ENCODE assay signal across 8 cellular contexts in the genomic region with DNA sequence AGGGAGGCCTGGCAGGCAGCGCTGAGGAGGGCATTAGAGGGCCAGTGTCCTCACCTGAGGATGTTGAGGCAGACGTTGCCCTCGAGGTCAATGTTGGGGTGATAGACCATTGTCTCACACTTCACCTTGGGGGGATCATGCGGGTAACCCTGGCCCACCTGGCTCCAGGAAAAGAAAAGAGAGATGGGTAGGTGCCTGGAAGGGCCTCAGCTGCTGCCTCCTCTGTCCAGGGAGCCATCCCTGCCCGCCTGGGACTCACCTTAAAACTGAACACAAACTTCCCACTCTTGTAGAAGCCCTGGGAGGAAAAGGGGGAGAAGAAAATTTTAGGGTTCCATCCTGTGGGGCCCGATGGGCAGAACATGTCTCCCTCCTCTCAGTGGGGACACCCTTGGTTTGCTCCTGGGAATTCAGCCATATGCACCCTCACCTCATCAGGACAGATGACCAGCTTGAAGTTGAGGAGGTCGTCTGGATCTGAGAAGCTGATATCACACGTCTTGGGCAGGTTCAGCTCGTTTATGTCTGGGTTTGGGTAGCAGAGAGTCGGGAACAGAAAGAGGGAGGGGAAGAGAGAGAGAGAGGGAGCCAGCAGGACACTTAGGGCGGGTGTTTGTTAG. TPM values are rescaled to one million over a fixed set of nuclear protein-coding genes. Genes with fewer than 3 reads are reported as not detected.
DNase-seq lines count a peak whose midpoint lies in the region; ATAC-seq and TF ChIP-seq lines count a peak whose summit lies in the region.

No MANE protein-coding gene starts in this region.

- peaks cover 60% of the 10 kb centered on the region for H3K79me2 ChIP-seq in HCT116 (ENCODE audit: insufficient read depth, low read length)
- peaks cover 47% of the 10 kb centered on the region for H3K79me2 ChIP-seq in smooth muscle cell (ENCODE audit: low read depth)

- H3K4me3 ChIP-seq in HCT116 (replicated peaks in 1 of 2; ENCODE audit: low read depth in 1 of 2, low read length in 2 of 2) (peak overlapping the region; percentile 74 to 99), gastroesophageal sphincter (peak overlapping the region in 1 of 2 donors; percentile 91), smooth muscle cell (peak overlapping the region; percentile 62)

- peaks cover 27% of the 10 kb centered on the region for H3F3A ChIP-seq in smooth muscle cell (ENCODE audit: low read depth)

- no peaks in the 10 kb centered on the region for H3K9me3 ChIP-seq in HCT116 (ENCODE audit: control insufficient read depth in 1 of 2, insufficient read depth in 1 of 2, low read depth in 1 of 2, low read length in 2 of 2)
- no peaks in the 10 kb centered on the region for H3K9me3 ChIP-seq in gastroesophageal sphincter
- H3K9me3 ChIP-seq in smooth muscle cell (replicated peaks; ENCODE audit: low read depth): no peaks in the 10 kb centered on the region

- POLR2A ChIA-PET in HCT116 (lab: Charles Lee): no interaction called here
- POLR2A ChIA-PET in activated CD4-positive, alpha-beta memory T cell treated with anti-CD3 and anti-CD28 coated beads for 36 hours (lab: Charles Lee): no interaction called here

- WGBS in gastroesophageal sphincter (ENCODE audit: low coverage in 1 of 2), 2 donors: 69 to 77% methylated on average over 6 to 7 of the region's 11 CpGs
- WGBS in smooth muscle cell (ENCODE audit: low lambda C conversion rate): 86% methylated on average over 11 of the region's 11 CpGs

- H2AFZ ChIP-seq in HCT116 (ENCODE audit: low read depth, low read length, poor library complexity, severe bottlenecking) (no peak overlapping the region), smooth muscle cell (ENCODE audit: low read depth) (no peak overlapping the region)

- peak overlapping the region; percentile 99 for H3K4me3 Mint-ChIP-seq in activated CD4-positive, alpha-beta memory T cell treated with anti-CD3 and anti-CD28 coated beads for 36 hours

- TF ChIP-seq RAD21 in HCT116 (IDR thresholded peaks at IDR 0.05; ENCODE audit: low read depth): no peak

- TF ChIP-seq EP300 in gastroesophageal sphincter (IDR thresholded peaks at IDR 0.05): no peak

- H3K27me3 ChIP-seq in HCT116 (ENCODE audit: insufficient read depth, low read length) (no peaks in the 10 kb centered on the region), gastroesophageal sphincter (no peaks in the 10 kb centered on the region), smooth muscle cell (ENCODE audit: low read depth) (no peaks in the 10 kb centered on the region)

- H3K4me1 ChIP-seq in HCT116 (ENCODE audit: control insufficient read depth in 1 of 2, insufficient read depth in 2 of 2, low read length in 2 of 2): peaks cover 26 to 52% of the 10 kb centered on the region in 2 experiments
- H3K4me1 ChIP-seq in gastroesophageal sphincter: peaks cover 12 to 76% (median 46%) of the 10 kb centered on the region in 3 donors
- peaks cover 25% of the 10 kb centered on the region for H3K4me1 ChIP-seq in smooth muscle cell (ENCODE audit: low read depth)

- H3K36me3 ChIP-seq in HCT116 (ENCODE audit: control insufficient read depth in 1 of 2, insufficient read depth in 2 of 2, low read length in 2 of 2) (peaks cover 11 to 20% of the 10 kb centered on the region in 2 experiments; a peak in 2 of 4 replicates), gastroesophageal sphincter (peaks cover 0 to 36% of the 10 kb centered on the region in 2 donors), smooth muscle cell (ENCODE audit: low read depth) (no peaks in the 10 kb centered on the region)

- no peak for TF ChIP-seq CTCF in HCT116 (IDR thresholded peaks at IDR 0.05 in 2 of 3, conservative IDR thresholded peaks at IDR 0.05 in 1 of 3; ENCODE audit: borderline replicate concordance in 1 of 3, insufficient read depth in 1 of 3, low read depth in 2 of 3, low read length in 2 of 3)
- no peak for TF ChIP-seq CTCF in gastroesophageal sphincter (IDR thresholded peaks at IDR 0.05)
- TF ChIP-seq CTCF in smooth muscle cell (IDR thresholded peaks at IDR 0.05; ENCODE audit: borderline replicate concordance, insufficient read depth, poor library complexity, severe bottlenecking): no peak
- TF ChIP-seq CTCF in GM13977 (IDR thresholded peaks at IDR 0.05; ENCODE audit: extremely low read depth, insufficient read depth, missing control alignments): no peak

- H3K9ac ChIP-seq in HCT116 (ENCODE audit: low read length) (peak overlapping the region; percentile 94), smooth muscle cell (ENCODE audit: low read depth) (peak overlapping the region; percentile 96)

- TF ChIP-seq POLR2A in HCT116 (IDR thresholded peaks at IDR 0.05; ENCODE audit: borderline replicate concordance, extremely low read depth, insufficient read depth, insufficient read length) (no peak), gastroesophageal sphincter (IDR thresholded peaks at IDR 0.05) (no peak)

- intact Hi-C loops in HCT116 (cut with micrococcal nuclease) (no loop called here), sciatic nerve (cut with DNase I) (no loop called here)
- intact Hi-C loops in activated CD4-positive, alpha-beta memory T cell treated with anti-CD3 and anti-CD28 coated beads for 36 hours (cut with micrococcal nuclease): no loop called here

- no peaks in the 10 kb centered on the region for H3K27me3 Mint-ChIP-seq in activated CD4-positive, alpha-beta memory T cell treated with anti-CD3 and anti-CD28 coated beads for 36 hours

- no TSS peak for BruUV-seq in HCT116 (replicated peaks; lab: Mats Ljungman, UMichigan)

- H3K9me2 ChIP-seq in HCT116 (ENCODE audit: insufficient read depth): no peaks in the 10 kb centered on the region

- H3K4me2 ChIP-seq in HCT116 (ENCODE audit: low read length) (peak overlapping the region; percentile 92), smooth muscle cell (peak overlapping the region; percentile 93)

- RAD21 ChIA-PET in HCT116 (lab: Charles Lee; ENCODE audit: low non-redundant PET in 1 of 2, low total read pairs in 2 of 2, uncharacterized antibody in 2 of 2, unreplicated experiment in 2 of 2): no interaction called here

- no peak for DNase-seq in HCT116 (ENCODE audit: low read depth, low spot score)
- DNase-seq in activated CD4-positive, alpha-beta memory T cell treated with anti-CD3 and anti-CD28 coated beads for 36 hours: no peak
- DNase-seq in smooth muscle cell (lab: John Stamatoyannopoulos, UW; ENCODE audit: unreplicated experiment): no peak
- no peak for DNase-seq in sciatic nerve (ENCODE audit: low spot score)
- no peak for DNase-seq in ureter (ENCODE audit: low spot score)
- no peak for DNase-seq in cerebellar cortex (ENCODE audit: low spot score)
- no peak for DNase-seq in GM13977 (ENCODE audit: low spot score)

- ATAC-seq in HCT116 (no peak), gastroesophageal sphincter (no peak), sciatic nerve (no peak)

- in situ Hi-C loops in GM13977 (cut with MboI; ENCODE audit: low pct_unique_long_range_greater_than_20kb, low sequenced_read_pairs, unreplicated experiment): no loop called here

- H3K27ac ChIP-seq in HCT116 (ENCODE audit: low read depth, low read length) (peak overlapping the region; percentile 98), gastroesophageal sphincter (peak overlapping the region in 3 of 4 donors; percentile 99 to 100 (median 100)), smooth muscle cell (ENCODE audit: low read depth) (peak overlapping the region; percentile 98)

- CTCF ChIA-PET in HCT116 (lab: Charles Lee): no interaction called here
- CTCF ChIA-PET in activated CD4-positive, alpha-beta memory T cell treated with anti-CD3 and anti-CD28 coated beads for 36 hours (lab: Charles Lee): interaction anchor here (0.7 to 8.6 kb wide), 4 partner anchors 19 to 43 kb away, joined by 3 to 39 read pairs (median 4); a partner anchor contains a TSS

- H3K36me3 Mint-ChIP-seq in activated CD4-positive, alpha-beta memory T cell treated with anti-CD3 and anti-CD28 coated beads for 36 hours: peaks cover 48% of the 10 kb centered on the region

- no peaks in the 10 kb centered on the region for H3K9me3 Mint-ChIP-seq in activated CD4-positive, alpha-beta memory T cell treated with anti-CD3 and anti-CD28 coated beads for 36 hours

- peak overlapping the region; percentile 100 for H3K27ac Mint-ChIP-seq in activated CD4-positive, alpha-beta memory T cell treated with anti-CD3 and anti-CD28 coated beads for 36 hours

- H4K20me1 ChIP-seq in HCT116 (ENCODE audit: insufficient read depth) (no peaks in the 10 kb centered on the region), smooth muscle cell (ENCODE audit: low read depth) (peaks cover 14% of the 10 kb centered on the region)

- H3K4me1 Mint-ChIP-seq in activated CD4-positive, alpha-beta memory T cell treated with anti-CD3 and anti-CD28 coated beads for 36 hours (ENCODE audit: low read depth): peaks cover 54% of the 10 kb centered on the region

RNA-seq across cellular contexts. Expression of a gene that starts 1.7 kb away (rescaled TPM):
- total RNA-seq in HCT116 (2021; ENCODE audit: unreplicated experiment) (120 TPM), gastroesophageal sphincter (10 to 100 TPM; 28.1 to 43.6 (median 37.8) TPM), smooth muscle cell (30.7 and 45.9 TPM in 2 replicates), sciatic nerve (57.4 TPM), ureter (60.7 TPM)
- 164 and 172 TPM in 2 replicates for polyA plus RNA-seq in HCT116 (2012)
- total RNA-seq in activated CD4-positive, alpha-beta memory T cell treated with anti-CD3 and anti-CD28 coated beads for 36 hours: 100 to 1,000 TPM; 107 to 111 TPM
- 118 and 126 TPM in 2 replicates for polyA plus RNA-seq in smooth muscle cell

RNA-seq across cellular contexts. Expression of a gene that starts 1.8 kb away (rescaled TPM):
- total RNA-seq in HCT116 (2021; ENCODE audit: unreplicated experiment): 125 TPM
- 183 and 204 TPM in 2 replicates for polyA plus RNA-seq in HCT116 (2012)
- total RNA-seq in activated CD4-positive, alpha-beta memory T cell treated with anti-CD3 and anti-CD28 coated beads for 36 hours: 100 to 1,000 TPM; 120 to 122 TPM
- total RNA-seq in gastroesophageal sphincter: 100 to 1,000 TPM in 3 of 4 donors, 10 to 100 TPM in 1; 100.0 to 155 (median 126) TPM
- 132 and 153 TPM in 2 replicates for total RNA-seq in smooth muscle cell
- polyA plus RNA-seq in smooth muscle cell: 213 and 228 TPM in 2 replicates
- 94.6 TPM for total RNA-seq in sciatic nerve
- total RNA-seq in ureter: 137 TPM

RNA-seq across cellular contexts. Expression of a gene that starts 12.9 kb away (rescaled TPM):
- total RNA-seq in HCT116 (2021; ENCODE audit: unreplicated experiment): 908 TPM
- 1,271 and 1,421 TPM in 2 replicates for polyA plus RNA-seq in HCT116 (2012)
- total RNA-seq in activated CD4-positive, alpha-beta memory T cell treated with anti-CD3 and anti-CD28 coated beads for 36 hours: 100 to 1,000 TPM; 404 to 408 TPM
- total RNA-seq in gastroesophageal sphincter: 100 to 1,000 TPM; 171 to 274 (median 196) TPM
- 144 and 148 TPM in 2 replicates for total RNA-seq in smooth muscle cell
- 178 and 193 TPM in 2 replicates for polyA plus RNA-seq in smooth muscle cell
- total RNA-seq in sciatic nerve: 168 TPM
- 329 TPM for total RNA-seq in ureter

RNA-seq across cellular contexts. Expression of a gene that starts 16.4 kb away (rescaled TPM):
- total RNA-seq in HCT116 (2021; ENCODE audit: unreplicated experiment) (33.0 TPM), gastroesophageal sphincter (10 to 100 TPM; 13.4 to 43.7 (median 22.4) TPM), smooth muscle cell (12.2 and 18.7 TPM in 2 replicates), sciatic nerve (32.4 TPM), ureter (43.4 TPM)
- 25.9 and 31.2 TPM in 2 replicates for polyA plus RNA-seq in HCT116 (2012)
- 10 to 100 TPM; 13.3 to 14.4 TPM for total RNA-seq in activated CD4-positive, alpha-beta memory T cell treated with anti-CD3 and anti-CD28 coated beads for 36 hours
- polyA plus RNA-seq in smooth muscle cell: 10.2 and 18.5 TPM in 2 replicates

RNA-seq across cellular contexts. Expression of a gene that starts 37.1 kb away (rescaled TPM):
- total RNA-seq in HCT116 (2021; ENCODE audit: unreplicated experiment) (12.0 TPM), gastroesophageal sphincter (10 to 100 TPM in 3 of 4 donors, 1 to 10 TPM in 1; 9.8 to 14.0 (median 13.4) TPM), smooth muscle cell (5.1 and 8.7 TPM in 2 replicates), sciatic nerve (14.9 TPM), ureter (14.9 TPM)
- polyA plus RNA-seq in HCT116 (2012): 10.6 and 10.8 TPM in 2 replicates
- 1 to 10 TPM; 9.9 to 10.0 TPM for total RNA-seq in activated CD4-positive, alpha-beta memory T cell treated with anti-CD3 and anti-CD28 coated beads for 36 hours
- 23.7 and 25.1 TPM in 2 replicates for polyA plus RNA-seq in smooth muscle cell
